Comparison of ENCODE assay signal across 1 cellular context in genomic region chr17:55731586-55732250, GRCh38.
TF ChIP-seq lines count a peak whose summit lies in the region.

No MANE protein-coding gene starts in this region.

TF ChIP-seq in K562, 482 proteins besides CTCF, POLR2A, EP300 and RAD21 (continued from another document):
- TF ChIP-seq PBX2 (CRISPR knock-in tag; IDR thresholded peaks at IDR 0.05; ENCODE audit: low read depth) (no peak), PBX2 (tag; conservative IDR thresholded peaks at IDR 0.05; ENCODE audit: low read depth) (0 out of 2 replicates have a peak, but pooled peaks have one; percentile 15), TEAD4 (IDR thresholded peaks at IDR 0.05; ENCODE audit: low read length) (no peak; the same call in 1 of the 2 replicates), TEAD4 (CRISPR knock-in tag; IDR thresholded peaks at IDR 0.05; ENCODE audit: borderline replicate concordance) (no peak), MEIS2 (IDR thresholded peaks at IDR 0.05; ENCODE audit: partially characterized antibody) (peak; percentile 61), PREB (CRISPR knock-in tag; IDR thresholded peaks at IDR 0.05) (no peak), FOSL1 (tag; conservative IDR thresholded peaks at IDR 0.05) (0 out of 2 replicates have a peak, but pooled peaks have one; percentile 12), ZNF436 (CRISPR knock-in tag; IDR thresholded peaks at IDR 0.05) (no peak), RBFOX2 (IDR thresholded peaks at IDR 0.05; ENCODE audit: low read depth, low read length) (no peak), ETV1 (tag; conservative IDR thresholded peaks at IDR 0.05; ENCODE audit: low read depth) (no peak), MXD1 (CRISPR knock-in tag; IDR thresholded peaks at IDR 0.05; ENCODE audit: borderline replicate concordance, poor library complexity, severe bottlenecking) (no peak), GTF2B (IDR thresholded peaks at IDR 0.05; ENCODE audit: extremely low read depth, insufficient read length) (no peak), ID3 (CRISPR knock-in tag; IDR thresholded peaks at IDR 0.05) (no peak), ID3 (tag; IDR thresholded peaks at IDR 0.05) (peak; percentile 96), TCF3 (CRISPR knock-in tag; IDR thresholded peaks at IDR 0.05) (no peak), TFAP4 (CRISPR knock-in tag; IDR thresholded peaks at IDR 0.05; ENCODE audit: borderline replicate concordance) (no peak), ZNF644 (tag; IDR thresholded peaks at IDR 0.05; ENCODE audit: low read depth) (peak; percentile 26; the same call in 1 of the 2 replicates), U2AF2 (optimal IDR thresholded peaks at IDR 0.05; ENCODE audit: low read depth, low read length) (no peak), ZC3H8 (IDR thresholded peaks at IDR 0.05) (no peak), NR2C2 (CRISPR knock-in tag; IDR thresholded peaks at IDR 0.05) (no peak), NR2C2 (tag; IDR thresholded peaks at IDR 0.05) (peak; percentile 77), ZNF140 (CRISPR knock-in tag; IDR thresholded peaks at IDR 0.05) (no peak), MNT (conservative IDR thresholded peaks at IDR 0.05) (peak in 1 of 2 experiments; percentile 42; a peak in 1 of 4 replicates), NBN (IDR thresholded peaks at IDR 0.05; ENCODE audit: low read depth) (no peak), MGA (IDR thresholded peaks at IDR 0.05) (peak; percentile 65), POLR2G (IDR thresholded peaks at IDR 0.05; ENCODE audit: low read depth, low read length) (no peak), POLR3G (IDR thresholded peaks at IDR 0.05; ENCODE audit: extremely low read depth, insufficient read length, insufficient replicate concordance) (no peak), ARID3A (IDR thresholded peaks at IDR 0.05; ENCODE audit: borderline replicate concordance, low read depth, low read length) (no peak), NRF1 (conservative IDR thresholded peaks at IDR 0.05 in 1 of 2, IDR thresholded peaks at IDR 0.05 in 1 of 2) (0 out of 4 replicates have a peak, but pooled peaks of 1 of the 2 experiments have one; percentile 7), ZNF175 (CRISPR knock-in tag; IDR thresholded peaks at IDR 0.05; ENCODE audit: low read depth) (peak; percentile 18; the same call in 1 of the 2 replicates), POLR2AphosphoS5 (IDR thresholded peaks at IDR 0.05; ENCODE audit: control insufficient read depth, insufficient read depth, low read depth, low read length) (no peak), BDP1 (IDR thresholded peaks at IDR 0.05; ENCODE audit: insufficient read depth, insufficient read length) (no peak), ATF7 (IDR thresholded peaks at IDR 0.05) (peak; percentile 79), SUPT5H (IDR thresholded peaks at IDR 0.05) (no peak), SIN3A (IDR thresholded peaks at IDR 0.05; ENCODE audit: borderline replicate concordance in 2 of 2, control insufficient read depth in 1 of 2, low read depth in 2 of 2, low read length in 2 of 2) (no peak), EP400 (IDR thresholded peaks at IDR 0.05) (no peak), TAF7 (tag; IDR thresholded peaks at IDR 0.05) (no peak), RAD51 (IDR thresholded peaks at IDR 0.05; ENCODE audit: borderline replicate concordance, low read depth) (peak; percentile 10; the same call in 1 of the 2 replicates), KDM5B (IDR thresholded peaks at IDR 0.05; ENCODE audit: insufficient replicate concordance, low read depth, low read length) (peak; percentile 20)
